Comparison of ENCODE assay signal across 13 cellular contexts in genomic region chr1:183652107-183652506, GRCh38. TPM values are rescaled to one million over a fixed set of nuclear protein-coding genes. Genes with fewer than 3 reads are reported as not detected.
A peak's percentile ranks its signal among the peaks of the same experiment; 100 is the strongest.
DNase-seq lines count a peak whose midpoint lies in the region; ATAC-seq and TF ChIP-seq lines count a peak whose summit lies in the region.
"Had no signal": no experiment of that assay in that cellular context is flagged by ENCODE, and none has a peak within 500 bp of the region (broad histone marks: within the 10 kb centered on the region; RNA-seq: fewer than 3 reads in every experiment).

No MANE protein-coding gene starts in this region.

- no peaks in the 10 kb centered on the region for H3K9me3 Mint-ChIP-seq in CD4-positive, alpha-beta memory T cell
- H3K9me3 Mint-ChIP-seq: naive B cell had no signal

- H4K20me1 ChIP-seq in OCI-LY7 (ENCODE audit: insufficient read depth, low read length): no peaks in the 10 kb centered on the region

- no peaks in the 10 kb centered on the region for H3K9me3 ChIP-seq in CD4-positive, alpha-beta memory T cell (ENCODE audit: control insufficient read depth in 1 of 2, low read length in 2 of 2)
- no peaks in the 10 kb centered on the region for H3K9me3 ChIP-seq in endocrine pancreas (ENCODE audit: control insufficient read depth, low read length)
- H3K9me3 ChIP-seq in OCI-LY7 (ENCODE audit: low read length): no peaks in the 10 kb centered on the region

- no peaks in the 10 kb centered on the region for H3K79me2 ChIP-seq in OCI-LY7 (ENCODE audit: insufficient read depth, low read depth, low read length)

- DNase-seq in CD4-positive, alpha-beta memory T cell: peak; percentile 7 to 44 (median 17)
- DNase-seq in GM13977 (ENCODE audit: low spot score) (peak; percentile 30), NCI-H1092 treated with DMSO at 0.1 percent for 48 hours (lab: John Stamatoyannopoulos, UW) (no peak), OCI-LY7 (ENCODE audit: low spot score) (no peak), A172 (ENCODE audit: low spot score) (no peak)
- DNase-seq: central memory CD4-positive, alpha-beta T cell; naive B cell; NCI-H2107 had no signal

- no TSS peak for BruUV-seq in OCI-LY7 (replicated peaks; lab: Mats Ljungman, UMichigan)

- H3K36me3 ChIP-seq in CD4-positive, alpha-beta memory T cell (ENCODE audit: insufficient read depth, low read length): no peaks in the 10 kb centered on the region
- H3K36me3 ChIP-seq in endocrine pancreas (ENCODE audit: control insufficient read depth, insufficient read depth, low read length) (no peaks in the 10 kb centered on the region), OCI-LY7 (ENCODE audit: insufficient read depth, low read length) (no peaks in the 10 kb centered on the region)

- intact Hi-C loops in CD4-positive, alpha-beta memory T cell (cut with micrococcal nuclease): no loop called here
- intact Hi-C loops in OCI-LY7 (cut with micrococcal nuclease; ENCODE audit: unreplicated experiment): no loop called here

- in situ Hi-C loops in GM13977 (cut with MboI; ENCODE audit: low pct_unique_long_range_greater_than_20kb, low sequenced_read_pairs, unreplicated experiment): no loop called here

- TF ChIP-seq CTCF in GM13977 (IDR thresholded peaks at IDR 0.05; ENCODE audit: extremely low read depth, insufficient read depth, missing control alignments) (no peak), OCI-LY7 (conservative IDR thresholded peaks at IDR 0.05; ENCODE audit: low read length) (no peak)

- no peak overlapping the region for H3K4me3 ChIP-seq in CD4-positive, alpha-beta memory T cell (ENCODE audit: low read length in 2 of 2)
- H3K4me3 ChIP-seq in endocrine pancreas (ENCODE audit: control insufficient read depth, insufficient read depth, low read length) (peak overlapping the region; percentile 28), OCI-LY7 (ENCODE audit: low read depth, low read length, poor library complexity, severe bottlenecking) (no peak overlapping the region)

- POLR2A ChIA-PET in CD4-positive, alpha-beta memory T cell (lab: Charles Lee; ENCODE audit: partially characterized antibody): interaction anchor here (0.7 kb wide), 1 partner anchor 264 kb away, joined by 3 read pairs; no protein-coding TSS in a partner anchor
- POLR2A ChIA-PET in OCI-LY7 (lab: Charles Lee): no interaction called here

- peak overlapping the region; percentile 73 to 93 (median 89) for H3K27ac Mint-ChIP-seq in CD4-positive, alpha-beta memory T cell

- no peaks in the 10 kb centered on the region for H3K27me3 ChIP-seq in CD4-positive, alpha-beta memory T cell (ENCODE audit: insufficient read depth, low read length)
- H3K27me3 ChIP-seq in endocrine pancreas (ENCODE audit: control insufficient read depth, insufficient read depth, low read length): no peaks in the 10 kb centered on the region

- H3K27ac ChIP-seq in CD4-positive, alpha-beta memory T cell (ENCODE audit: low read depth, low read length): peak overlapping the region; percentile 20
- H3K27ac ChIP-seq in OCI-LY7 (ENCODE audit: low read depth, low read length, poor library complexity, severe bottlenecking): no peak overlapping the region
- H3K27ac ChIP-seq: KMS-11 had no signal

- peak overlapping the region in 7 of 8 donors; percentile 1 to 53 (median 39) for H3K4me3 Mint-ChIP-seq in CD4-positive, alpha-beta memory T cell
- H3K4me3 Mint-ChIP-seq: naive B cell had no signal

- H3K36me3 Mint-ChIP-seq in CD4-positive, alpha-beta memory T cell: no peaks in the 10 kb centered on the region
- H3K36me3 Mint-ChIP-seq: naive B cell had no signal

- peaks cover 31% of the 10 kb centered on the region for H3K4me1 ChIP-seq in CD4-positive, alpha-beta memory T cell (ENCODE audit: insufficient read depth, low read length)
- H3K4me1 ChIP-seq in endocrine pancreas (ENCODE audit: control insufficient read depth, insufficient read depth, low read length) (peaks cover 22% of the 10 kb centered on the region), OCI-LY7 (ENCODE audit: insufficient read depth, low read length, poor library complexity, severe bottlenecking) (no peaks in the 10 kb centered on the region)

- H3K9me2 ChIP-seq in OCI-LY7 (ENCODE audit: insufficient read depth, low read length): no peaks in the 10 kb centered on the region

- H3K4me1 Mint-ChIP-seq in CD4-positive, alpha-beta memory T cell: peaks cover 29 to 41% (median 32%) of the 10 kb centered on the region in 4 donors
- H3K4me1 Mint-ChIP-seq: naive B cell had no signal

- ATAC-seq in HG03342 (IDR thresholded peaks at IDR 0.05; ENCODE audit: unreplicated experiment) (peak; percentile 51), GM21515 (IDR thresholded peaks at IDR 0.05; ENCODE audit: unreplicated experiment) (no peak)

- peaks cover 0 to 2% of the 10 kb centered on the region in 2 donors for H3K27me3 Mint-ChIP-seq in CD4-positive, alpha-beta memory T cell

- CTCF ChIA-PET in CD4-positive, alpha-beta memory T cell (lab: Charles Lee; ENCODE audit: partially characterized antibody): interaction anchor here (0.8 to 8.5 kb wide), 6 partner anchors 20 to 268 kb away, joined by 3 to 235 read pairs (median 20); no protein-coding TSS in a partner anchor
- CTCF ChIA-PET in OCI-LY7 (lab: Charles Lee; ENCODE audit: unreplicated experiment): no interaction called here

- H2AFZ ChIP-seq in OCI-LY7 (ENCODE audit: low read length): no peak overlapping the region

- H3K4me2 ChIP-seq in OCI-LY7 (ENCODE audit: low read length): no peak overlapping the region
- H3K4me2 ChIP-seq: KMS-11 had no signal

- H3K9ac ChIP-seq in endocrine pancreas (ENCODE audit: control insufficient read depth, insufficient read depth, low read length): no peak overlapping the region
- H3K9ac ChIP-seq: KMS-11 had no signal

RNA-seq across cellular contexts. Expression of gene APOBEC4, which starts 1.0 kb away (rescaled TPM):
- total RNA-seq in CD4-positive, alpha-beta memory T cell: not detected
- polyA plus RNA-seq in CD4-positive, alpha-beta memory T cell: not detected
- not detected in 2 replicates for total RNA-seq in OCI-LY7 (2014; rRNA removed; shearing (Covaris generic))
- not detected in 2 replicates for total RNA-seq in OCI-LY7 (2022)
- not detected in 2 replicates for total RNA-seq in A172 (2014; rRNA removed; shearing (Covaris generic))
- total RNA-seq: skeletal muscle tissue had no signal

RNA-seq across cellular contexts. Expression of gene ARPC5, which starts 16.5 kb away (rescaled TPM):
- total RNA-seq in CD4-positive, alpha-beta memory T cell: 100 to 1,000 TPM; 106 to 107 TPM
- polyA plus RNA-seq in CD4-positive, alpha-beta memory T cell: 100 to 1,000 TPM; 391 to 696 TPM
- 116 and 148 TPM in 2 replicates for total RNA-seq in OCI-LY7 (2014; rRNA removed; shearing (Covaris generic))
- total RNA-seq in OCI-LY7 (2022): 132 and 133 TPM in 2 replicates
- 334 and 446 TPM in 2 replicates for total RNA-seq in A172 (2014; rRNA removed; shearing (Covaris generic))

Comparison
In these comparisons a context has a peak if more than half of its experiments do, and no peak if none do; other contexts are left out.
1. DNase-seq: peak in CD4-positive, alpha-beta memory T cell (5 of 5) and GM13977 (single experiment); none in NCI-H1092 treated with DMSO at 0.1 percent for 48 hours (single experiment), OCI-LY7 (single experiment) and A172 (single experiment).